Comparison of ENCODE assay signal across 30 cellular contexts in genomic region chr6:1137849-1138248, GRCh38.
"Had no signal": no experiment of that assay in that cellular context is flagged by ENCODE, and none has a peak within 500 bp of the region (broad histone marks: within the 10 kb centered on the region; RNA-seq: fewer than 3 reads in every experiment).

No MANE protein-coding gene starts in this region.

- H3K27me3 ChIP-seq: ascending aorta, breast epithelium, cardiac muscle cell, colonic mucosa, foreskin keratinocyte, gastrocnemius medialis, heart left ventricle had no signal

- H3K4me3 Mint-ChIP-seq: activated CD4-positive, alpha-beta memory T cell treated with anti-CD3 and anti-CD28 coated beads, Interleukin-2, amount 10 ng/mL, durations not matched to agents 7 days and 5 days; activated CD4-positive, alpha-beta T cell treated with anti-CD3 and anti-CD28 coated beads, Interleukin-2, amount 10 ng/mL, durations not matched to agents 7 days and 5 days; activated naive CD4-positive, alpha-beta T cell treated with anti-CD3 and anti-CD28 coated beads, Interleukin-2, amount 10 ng/mL, durations not matched to agents 7 days and 5 days; activated naive CD8-positive, alpha-beta T cell treated with anti-CD3 and anti-CD28 coated beads, Interleukin-2, amount 10 ng/mL, durations not matched to agents 7 days and 5 days; activated T-cell treated with anti-CD3 and anti-CD28 coated beads, Interleukin-2, amount 50 U/mL, for 24 hours; activated T-cell treated with anti-CD3 and anti-CD28 coated beads, Interleukin-2, amount 50 U/mL, for 72 hours; brain; T-helper 1 cell treated with Interleukin-12 subunit alpha and Interleukin-12 subunit beta and Interleukin-4 antibody, amounts not matched to agents 30 μg/mL and 1 μg/mL, for 36 hours; WTC11 had no signal

- H3K4me1 Mint-ChIP-seq: activated CD4-positive, alpha-beta memory T cell treated with anti-CD3 and anti-CD28 coated beads, Interleukin-2, amount 10 ng/mL, durations not matched to agents 7 days and 5 days; activated CD4-positive, alpha-beta T cell treated with anti-CD3 and anti-CD28 coated beads, Interleukin-2, amount 10 ng/mL, durations not matched to agents 7 days and 5 days; activated naive CD4-positive, alpha-beta T cell treated with anti-CD3 and anti-CD28 coated beads, Interleukin-2, amount 10 ng/mL, durations not matched to agents 7 days and 5 days; activated naive CD8-positive, alpha-beta T cell treated with anti-CD3 and anti-CD28 coated beads, Interleukin-2, amount 10 ng/mL, durations not matched to agents 7 days and 5 days; WTC11 had no signal

- H3K4me3 ChIP-seq: ascending aorta, breast epithelium, cardiac muscle cell, colonic mucosa, gastrocnemius medialis, heart left ventricle had no signal

- H3K27ac ChIP-seq: ascending aorta, breast epithelium, cardiac muscle cell, colonic mucosa, foreskin keratinocyte, gastrocnemius medialis, heart left ventricle, VCaP had no signal

- H3K36me3 ChIP-seq: ascending aorta, breast epithelium, cardiac muscle cell, colonic mucosa, gastrocnemius medialis, heart left ventricle had no signal

- H3K27me3 Mint-ChIP-seq: activated naive CD4-positive, alpha-beta T cell treated with anti-CD3 and anti-CD28 coated beads, Interleukin-2, amount 10 ng/mL, durations not matched to agents 7 days and 5 days had no signal

- H3K36me3 Mint-ChIP-seq: activated naive CD4-positive, alpha-beta T cell treated with anti-CD3 and anti-CD28 coated beads, Interleukin-2, amount 10 ng/mL, durations not matched to agents 7 days and 5 days; activated naive CD4-positive, alpha-beta T cell treated with anti-CD3 and anti-CD28 coated beads, Interleukin-2, amount 50 U/mL, for 72 hours; activated naive CD8-positive, alpha-beta T cell treated with anti-CD3 and anti-CD28 coated beads, Interleukin-2, amount 10 ng/mL, durations not matched to agents 7 days and 5 days; brain had no signal

- H3K27ac Mint-ChIP-seq: activated CD4-positive, alpha-beta memory T cell treated with anti-CD3 and anti-CD28 coated beads, Interleukin-2, amount 10 ng/mL, durations not matched to agents 7 days and 5 days; activated CD4-positive, alpha-beta T cell treated with anti-CD3 and anti-CD28 coated beads, Interleukin-2, amount 10 ng/mL, durations not matched to agents 7 days and 5 days; activated naive CD4-positive, alpha-beta T cell treated with anti-CD3 and anti-CD28 coated beads, Interleukin-2, amount 10 ng/mL, durations not matched to agents 7 days and 5 days; activated naive CD4-positive, alpha-beta T cell treated with anti-CD3 and anti-CD28 coated beads, Interleukin-2, amount 50 U/mL, for 72 hours; activated naive CD8-positive, alpha-beta T cell treated with anti-CD3 and anti-CD28 coated beads, Interleukin-2, amount 10 ng/mL, durations not matched to agents 7 days and 5 days; activated T-cell treated with anti-CD3 and anti-CD28 coated beads, Interleukin-2, amount 50 U/mL, for 24 hours; activated T-cell treated with anti-CD3 and anti-CD28 coated beads, Interleukin-2, amount 50 U/mL, for 72 hours; T-helper 1 cell treated with Interleukin-12 subunit alpha and Interleukin-12 subunit beta and Interleukin-4 antibody, amounts not matched to agents 30 μg/mL and 1 μg/mL, for 36 hours; WTC11 had no signal

- DNase-seq: activated CD4-positive, alpha-beta memory T cell treated with anti-CD3 and anti-CD28 coated beads, Interleukin-2, amount 10 ng/mL, durations not matched to agents 7 days and 5 days; activated CD4-positive, alpha-beta T cell treated with anti-CD3 and anti-CD28 coated beads for 1 hour; activated CD4-positive, alpha-beta T cell treated with anti-CD3 and anti-CD28 coated beads for 4 hours; activated CD4-positive, alpha-beta T cell treated with anti-CD3 and anti-CD28 coated beads, Interleukin-2, amount 10 ng/mL, durations not matched to agents 7 days and 5 days; activated CD4-positive, alpha-beta T cell treated with anti-CD3 and anti-CD28 coated beads, Interleukin-2, amount 50 U/mL, for 4 hours; activated CD8-positive, alpha-beta memory T cell treated with anti-CD3 and anti-CD28 coated beads, Interleukin-2, amount 50 U/mL, for 48 hours; activated gamma-delta T cell; activated naive CD4-positive, alpha-beta T cell; activated naive CD4-positive, alpha-beta T cell treated with anti-CD3 and anti-CD28 coated beads, Interleukin-2, amount 10 ng/mL, durations not matched to agents 7 days and 5 days; activated naive CD8-positive, alpha-beta T cell treated with anti-CD3 and anti-CD28 coated beads, Interleukin-2, amount 10 ng/mL, durations not matched to agents 7 days and 5 days; activated T-cell treated with anti-CD3 and anti-CD28 coated beads for 4 hours; activated T-cell treated with anti-CD3 and anti-CD28 coated beads, Interleukin-2, amount 50 U/mL, for 24 hours; activated T-cell treated with anti-CD3 and anti-CD28 coated beads, Interleukin-2, amount 50 U/mL, for 72 hours; central memory CD4-positive, alpha-beta T cell; cerebellar nuclear complex; colonic mucosa; effector CD8-positive, alpha-beta T cell; foreskin keratinocyte; gastrocnemius medialis; glutamatergic neuron; heart left ventricle; T-helper 9 cell had no signal

- H3K4me1 ChIP-seq: ascending aorta, breast epithelium, colonic mucosa, foreskin keratinocyte, gastrocnemius medialis had no signal

- H3K9me3 Mint-ChIP-seq: activated CD4-positive, alpha-beta memory T cell treated with anti-CD3 and anti-CD28 coated beads, Interleukin-2, amount 10 ng/mL, durations not matched to agents 7 days and 5 days; activated CD4-positive, alpha-beta T cell treated with anti-CD3 and anti-CD28 coated beads, Interleukin-2, amount 10 ng/mL, durations not matched to agents 7 days and 5 days; activated naive CD4-positive, alpha-beta T cell treated with anti-CD3 and anti-CD28 coated beads, Interleukin-2, amount 10 ng/mL, durations not matched to agents 7 days and 5 days; activated naive CD4-positive, alpha-beta T cell treated with anti-CD3 and anti-CD28 coated beads, Interleukin-2, amount 50 U/mL, for 72 hours; activated naive CD8-positive, alpha-beta T cell treated with anti-CD3 and anti-CD28 coated beads, Interleukin-2, amount 10 ng/mL, durations not matched to agents 7 days and 5 days; activated T-cell treated with anti-CD3 and anti-CD28 coated beads, Interleukin-2, amount 50 U/mL, for 24 hours; T-helper 1 cell treated with Interleukin-12 subunit alpha and Interleukin-12 subunit beta and Interleukin-4 antibody, amounts not matched to agents 30 μg/mL and 1 μg/mL, for 36 hours had no signal

- H3K9me3 ChIP-seq: ascending aorta, colonic mucosa, gastrocnemius medialis had no signal
